ENCODE assay signal across 13 cellular contexts in genomic region chr10:124943301-124944092, GRCh38. TPM values are rescaled to one million over a fixed set of nuclear protein-coding genes. Genes with fewer than 3 reads are reported as not detected.
DNase-seq lines count a peak whose midpoint lies in the region; ATAC-seq, FAIRE-seq and TF ChIP-seq lines count a peak whose summit lies in the region.
"Had no signal": no experiment of that assay in that cellular context is flagged by ENCODE, and none has a peak within 500 bp of the region (broad histone marks: within the 10 kb centered on the region; RNA-seq: fewer than 3 reads in every experiment).

No MANE protein-coding gene starts in this region.

- no peak overlapping the region for H2AFZ ChIP-seq in K562 (ENCODE audit: low read depth, low read length)
- no peak overlapping the region for H2AFZ ChIP-seq in hepatocyte

- H3K27ac ChIP-seq in K562 (ENCODE audit: extremely low read depth, low read depth, low read length), result no peak overlapping the region
- H3K27ac ChIP-seq in hepatocyte, result peak overlapping the region; percentile 12
- peak overlapping the region; percentile 76 for H3K27ac ChIP-seq in vagina
- H3K27ac ChIP-seq: SJCRH30 had no signal

- H3K4me1 ChIP-seq in K562 (replicated peaks in 1 of 2; ENCODE audit: control insufficient read depth in 2 of 2, insufficient read depth in 2 of 2, low read length in 2 of 2), result peaks cover 3 to 12% of the 10 kb centered on the region in 2 experiments; a peak in 3 of 5 replicates
- H3K4me1 ChIP-seq in hepatocyte (ENCODE audit: insufficient read depth), result peaks cover 9% of the 10 kb centered on the region
- H3K4me1 ChIP-seq in vagina, result peaks cover 79% of the 10 kb centered on the region

- H3K27ac Mint-ChIP-seq in activated naive CD8-positive, alpha-beta T cell, result peak overlapping the region; percentile 5
- no peak overlapping the region for H3K27ac Mint-ChIP-seq in activated naive CD8-positive, alpha-beta T cell treated with anti-CD3 and anti-CD28 coated beads, Interleukin-2, amount 50 U/mL, for 24 hours
- H3K27ac Mint-ChIP-seq: stimulated activated naive B cell treated with anti-CD40 and anti-IgM and Interleukin-4, amounts not matched to agents 10 μg/mL and 1 μg/mL and 100 μg/mL, for 72 hours had no signal

- H3K79me2 ChIP-seq in K562 (ENCODE audit: control insufficient read depth, insufficient read depth, low read length), result peaks cover 89% of the 10 kb centered on the region
- H3K79me2 ChIP-seq in hepatocyte, result peaks cover 99% of the 10 kb centered on the region

- no peaks in the 10 kb centered on the region for H3K9me1 ChIP-seq in K562 (ENCODE audit: control insufficient read depth, insufficient read depth, low read length)

- FAIRE-seq in K562 (lab: Jason Lieb, UNC), result no peak

- no peak for TF ChIP-seq RAD21 in K562 (CRISPR knock-in tag; conservative IDR thresholded peaks at IDR 0.05 in 1 of 2, IDR thresholded peaks at IDR 0.05 in 1 of 2)

- peaks cover 44% of the 10 kb centered on the region for H4K20me1 ChIP-seq in K562 (replicated peaks; ENCODE audit: control insufficient read depth, insufficient read depth, low read length)
- peaks cover 88% of the 10 kb centered on the region for H4K20me1 ChIP-seq in hepatocyte (ENCODE audit: insufficient read depth, poor library complexity, severe bottlenecking)

- H3K9me2 ChIP-seq in hepatocyte (replicated peaks; ENCODE audit: insufficient read depth), result no peaks in the 10 kb centered on the region

- H3K9me3 Mint-ChIP-seq in activated naive CD8-positive, alpha-beta T cell (ENCODE audit: low read depth), result no peaks in the 10 kb centered on the region
- no peaks in the 10 kb centered on the region for H3K9me3 Mint-ChIP-seq in activated naive CD8-positive, alpha-beta T cell treated with anti-CD3 and anti-CD28 coated beads, Interleukin-2, amount 50 U/mL, for 24 hours
- H3K9me3 Mint-ChIP-seq: stimulated activated naive B cell treated with anti-CD40 and anti-IgM and Interleukin-4, amounts not matched to agents 10 μg/mL and 1 μg/mL and 100 μg/mL, for 72 hours had no signal

- TF ChIP-seq CTCF in K562 (IDR thresholded peaks at IDR 0.05 in 2 of 3, conservative IDR thresholded peaks at IDR 0.05 in 1 of 3; ENCODE audit: insufficient read depth in 2 of 3, low read depth in 1 of 3, low read length in 3 of 3), result no peak
- TF ChIP-seq CTCF in hepatocyte (IDR thresholded peaks at IDR 0.05; ENCODE audit: poor library complexity), result no peak
- no peak for TF ChIP-seq CTCF in vagina (IDR thresholded peaks at IDR 0.05)

- no peak overlapping the region for H3K4me2 ChIP-seq in K562 (ENCODE audit: insufficient read depth, low read length)
- H3K4me2 ChIP-seq in hepatocyte, result no peak overlapping the region

- CTCF ChIA-PET in K562 (lab: Yijun Ruan, JAX; ENCODE audit: low intra/inter-chr PET ratio), result no interaction called here

- H3K27me3 ChIP-seq in K562 (ENCODE audit: control insufficient read depth in 2 of 2, insufficient read depth in 2 of 2, low read length in 2 of 2) (no peaks in the 10 kb centered on the region), hepatocyte (no peaks in the 10 kb centered on the region), vagina (no peaks in the 10 kb centered on the region)
- H3K27me3 ChIP-seq: BLaER1 treated with 17β-estradiol and CSF1 and Interleukin-3, amounts not matched to agents 10 nM and 100 nM; SJCRH30 had no signal

- peaks cover 79% of the 10 kb centered on the region for H3K4me1 Mint-ChIP-seq in activated naive CD8-positive, alpha-beta T cell (ENCODE audit: low read depth)
- peaks cover 52% of the 10 kb centered on the region for H3K4me1 Mint-ChIP-seq in activated naive CD8-positive, alpha-beta T cell treated with anti-CD3 and anti-CD28 coated beads, Interleukin-2, amount 50 U/mL, for 24 hours

- H3K9ac ChIP-seq in K562 (ENCODE audit: insufficient read depth in 1 of 2, low read depth in 2 of 2, low read length in 2 of 2), result no peak overlapping the region

- H3K9me3 ChIP-seq in K562 (replicated peaks; ENCODE audit: control insufficient read depth, insufficient read depth, low read depth, low read length) (no peaks in the 10 kb centered on the region), hepatocyte (ENCODE audit: low read depth) (no peaks in the 10 kb centered on the region), vagina (no peaks in the 10 kb centered on the region)
- H3K9me3 ChIP-seq: BLaER1 treated with 17β-estradiol and CSF1 and Interleukin-3, amounts not matched to agents 10 nM and 100 nM; SJCRH30 had no signal

- TF ChIP-seq POLR2A in K562 (conservative IDR thresholded peaks at IDR 0.05) (no peak), vagina (IDR thresholded peaks at IDR 0.05) (no peak)

- H3K36me3 Mint-ChIP-seq in activated naive CD8-positive, alpha-beta T cell, result peaks cover 13% of the 10 kb centered on the region
- H3K36me3 Mint-ChIP-seq in activated naive CD8-positive, alpha-beta T cell treated with anti-CD3 and anti-CD28 coated beads, Interleukin-2, amount 50 U/mL, for 24 hours (ENCODE audit: low read depth), result peaks cover 24% of the 10 kb centered on the region

- no peak for TF ChIP-seq EP300 in K562 (IDR thresholded peaks at IDR 0.05; ENCODE audit: low read length)

- 76% methylated on average over 9 of the region's 9 CpGs for WGBS in K562 (ENCODE audit: insufficient coverage, low coverage, missing lambda C conversion rate)
- 84% methylated on average over 9 of the region's 9 CpGs for WGBS in hepatocyte (ENCODE audit: low lambda C conversion rate, missing lambda C conversion rate)

- TSS peak; percentile 24 for BruUV-seq in K562 (replicated peaks; lab: Mats Ljungman, UMichigan)

- POLR2A ChIA-PET in K562 (lab: Yijun Ruan, JAX), result interaction anchor here (0.6 to 0.7 kb wide), 3 partner anchors 107 to 392 kb away, joined by 3 read pairs; no protein-coding TSS in a partner anchor

- DNase-seq in activated naive CD8-positive, alpha-beta T cell treated with anti-CD3 and anti-CD28 coated beads, Interleukin-2, amount 50 U/mL, for 24 hours, result no peak
- peak in 2 of 4 experiments; percentile 0 for DNase-seq in K562 (ENCODE audit: extremely low read depth in 1 of 4, low spot score in 3 of 4)
- no peak for DNase-seq in hepatocyte (ENCODE audit: low spot score)
- DNase-seq in vagina (ENCODE audit: extremely low spot score in 2 of 2), result no peak
- no peak for DNase-seq in HUDEP-2 (lab: John Stamatoyannopoulos, UW; ENCODE audit: unreplicated experiment in 76 of 76)
- no peak for DNase-seq in NCI-H1417 treated with DMSO at 0.1 percent for 48 hours (lab: John Stamatoyannopoulos, UW)
- no peak for DNase-seq in activated gamma-delta T cell treated with Interleukin-2 at 50 U/mL for 16 hours
- DNase-seq: head of caudate nucleus; NCI-H1092; stimulated activated naive B cell treated with anti-CD40 and anti-IgM and Interleukin-4, amounts not matched to agents 10 μg/mL and 1 μg/mL and 100 μg/mL, for 72 hours had no signal

- peaks cover 21% of the 10 kb centered on the region; the same call in 2 of the 3 replicates for H3K36me3 ChIP-seq in K562 (ENCODE audit: control insufficient read depth, insufficient read depth, low read length)
- H3K36me3 ChIP-seq in hepatocyte (replicated peaks; ENCODE audit: insufficient read depth, low read depth), result no peaks in the 10 kb centered on the region
- H3K36me3 ChIP-seq in vagina, result no peaks in the 10 kb centered on the region

- ATAC-seq in activated naive CD8-positive, alpha-beta T cell treated with anti-CD3 and anti-CD28 coated beads, Interleukin-2, amount 50 U/mL, for 24 hours, result no peak
- ATAC-seq in K562, result no peak
- ATAC-seq: stimulated activated naive B cell treated with anti-CD40 and anti-IgM and Interleukin-4, amounts not matched to agents 10 μg/mL and 1 μg/mL and 100 μg/mL, for 72 hours had no signal

- H3K4me3 ChIP-seq in K562, result no peak overlapping the region
- no peak overlapping the region for H3K4me3 ChIP-seq in hepatocyte
- no peak overlapping the region for H3K4me3 ChIP-seq in vagina
- H3K4me3 ChIP-seq: BLaER1 treated with 17β-estradiol and CSF1 and Interleukin-3, amounts not matched to agents 10 nM and 100 nM; SJCRH30 had no signal

- in situ Hi-C loops in K562 (cut with MboI), result loop anchor here (5.0 to 25.0 kb wide), 2 partner anchors 104 to 219 kb away; partner anchors contain the start of gene CTBP2

- no peaks in the 10 kb centered on the region for H3K27me3 Mint-ChIP-seq in activated naive CD8-positive, alpha-beta T cell
- H3K27me3 Mint-ChIP-seq in activated naive CD8-positive, alpha-beta T cell treated with anti-CD3 and anti-CD28 coated beads, Interleukin-2, amount 50 U/mL, for 24 hours, result no peaks in the 10 kb centered on the region
- H3K27me3 Mint-ChIP-seq: stimulated activated naive B cell treated with anti-CD40 and anti-IgM and Interleukin-4, amounts not matched to agents 10 μg/mL and 1 μg/mL and 100 μg/mL, for 72 hours had no signal

- intact Hi-C loops in K562 (cut with micrococcal nuclease) (loop anchor here (10.0 kb wide), 1 partner anchor 211 kb away; no protein-coding TSS in a partner anchor), vagina (cut with DNase I) (no loop called here)

- peak overlapping the region; percentile 20 for H3K4me3 Mint-ChIP-seq in activated naive CD8-positive, alpha-beta T cell
- no peak overlapping the region for H3K4me3 Mint-ChIP-seq in activated naive CD8-positive, alpha-beta T cell treated with anti-CD3 and anti-CD28 coated beads, Interleukin-2, amount 50 U/mL, for 24 hours

TF ChIP-seq in K562, 482 proteins besides CTCF, POLR2A, EP300 and RAD21 (continues in another document):
- no peak for TF ChIP-seq SMAD3 (CRISPR knock-in tag; conservative IDR thresholded peaks at IDR 0.05)

RNA-seq across cellular contexts. Expression of gene ZRANB1, which starts 1.6 kb away (rescaled TPM):
- 4.7 and 8.6 TPM in 2 replicates for total RNA-seq in K562 (2011; cell fraction: chromatin; rRNA removed; ENCODE audit: low replicate concordance)
- 2.8 and 3.8 TPM in 2 replicates for total RNA-seq in K562 (2011; cell fraction: nucleolus; rRNA removed)
- total RNA-seq in K562 (2011; cell fraction: nucleoplasm; rRNA removed), result 2.9 and 3.6 TPM in 2 replicates
- 0.57 and 0.64 TPM in 2 replicates for total RNA-seq in K562 (2014; rRNA removed)
- total RNA-seq in K562 (2014; rRNA removed; fragmentation: Illumina TruSeq; extraction: Trizol), result 1.1 and 1.2 TPM in 2 replicates
- total RNA-seq in K562 (2015; rRNA removed; fragmentation: Illumina TruSeq; extraction: Trizol), result 0.87 and 1.1 TPM in 2 replicates
- total RNA-seq in K562 (2021), result 0.74 and 0.78 TPM in 2 replicates
- polyA plus RNA-seq in K562 (2011; rRNA removed), result 0.89 and 0.97 TPM in 2 replicates
- polyA plus RNA-seq in K562 (2011; cell fraction: cytosol; rRNA removed), result 0.21 and 0.46 TPM in 2 replicates
- polyA plus RNA-seq in K562 (2011; cell fraction: nucleus; rRNA removed), result 1.1 and 1.6 TPM in 2 replicates
- polyA plus RNA-seq in K562 (2012), result 0.31 and 0.79 TPM in 2 replicates
- polyA plus RNA-seq in K562 (2014; fragmentation: Illumina TruSeq; extraction: Trizol), result 0.44 and 0.59 TPM in 2 replicates
- polyA plus RNA-seq in K562 (2014; fragmentation: Nextera tagmentation; extraction: Ambion mirVana), result under 1 TPM; 0.07 TPM
- polyA plus RNA-seq in K562 (2014; rRNA removed), result 0.39 and 0.52 TPM in 2 replicates
- polyA minus RNA-seq in K562 (2011; rRNA and poly(A)+ RNA removed), result 2.5 and 3.6 TPM in 2 replicates
- polyA minus RNA-seq in K562 (2011; cell fraction: cytosol; rRNA and poly(A)+ RNA removed), result 1.0 and 1.1 TPM in 2 replicates
- 1.2 and 2.7 TPM in 2 replicates for polyA minus RNA-seq in K562 (2011; cell fraction: nucleus; rRNA and poly(A)+ RNA removed)
- total RNA-seq in hepatocyte, result 25.1 and 30.0 TPM in 2 replicates
- 7.9 and 10.7 TPM in 2 replicates for polyA plus RNA-seq in hepatocyte
- total RNA-seq in vagina, result 23.8 TPM
